11 cellular contexts compared by ENCODE assay signal in the genomic region with DNA sequence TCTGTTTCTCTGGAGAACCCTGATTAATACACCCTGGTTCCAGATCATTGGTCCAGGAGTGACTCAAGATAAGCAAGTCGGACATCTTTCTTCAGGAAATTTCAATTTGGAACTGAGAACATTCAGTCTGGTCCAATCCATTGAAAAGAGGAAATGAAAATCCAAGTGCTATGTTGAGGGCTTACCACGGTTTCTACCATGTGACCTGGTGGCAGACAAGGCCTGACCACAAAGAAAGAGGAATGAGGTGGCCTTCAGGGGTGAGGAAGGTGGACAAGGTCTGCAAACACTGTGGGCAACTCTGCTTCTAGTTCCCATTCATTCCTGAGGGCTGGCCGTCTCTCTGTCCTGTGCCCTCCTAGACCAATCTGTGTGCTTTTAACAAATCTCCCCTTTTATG.
DNase-seq lines count a peak whose midpoint lies in the region; ATAC-seq lines count a peak whose summit lies in the region.
"Had no signal": no experiment of that assay in that cellular context is flagged by ENCODE, and none has a peak within 500 bp of the region (broad histone marks: within the 10 kb centered on the region; RNA-seq: fewer than 3 reads in every experiment).

No MANE protein-coding gene starts in this region.

- peak; percentile 88 for ATAC-seq in GM19043 (IDR thresholded peaks at IDR 0.05; ENCODE audit: low read depth, unreplicated experiment)
- peak; percentile 93 for ATAC-seq in HG02763 (IDR thresholded peaks at IDR 0.05; ENCODE audit: unreplicated experiment)
- peak; percentile 88 for ATAC-seq in HG03571 (IDR thresholded peaks at IDR 0.05; ENCODE audit: unreplicated experiment)
- peak; percentile 86 for ATAC-seq in stimulated activated memory B cell treated with anti-CD40 and anti-IgM and Interleukin-4, amounts not matched to agents 10 μg/mL and 1 μg/mL and 100 μg/mL, for 72 hours
- ATAC-seq: HepG2 had no signal

- H3K4me3 Mint-ChIP-seq in stimulated activated memory B cell treated with anti-CD40 and anti-IgM and Interleukin-4, amounts not matched to agents 10 μg/mL and 1 μg/mL and 100 μg/mL, for 72 hours, result no peak overlapping the region

- no peak overlapping the region for H3K27ac Mint-ChIP-seq in stimulated activated memory B cell treated with anti-CD40 and anti-IgM and Interleukin-4, amounts not matched to agents 10 μg/mL and 1 μg/mL and 100 μg/mL, for 72 hours

- peaks cover 5% of the 10 kb centered on the region for H3K9me3 Mint-ChIP-seq in stimulated activated memory B cell treated with anti-CD40 and anti-IgM and Interleukin-4, amounts not matched to agents 10 μg/mL and 1 μg/mL and 100 μg/mL, for 72 hours

- DNase-seq in A172 (ENCODE audit: low spot score) (no peak), GF-D8 (lab: John Stamatoyannopoulos, UW) (no peak), NCI-H2171 (lab: John Stamatoyannopoulos, UW) (no peak), HUDEP-2 (lab: John Stamatoyannopoulos, UW; ENCODE audit: unreplicated experiment in 76 of 76) (no peak)
- DNase-seq: activated CD4-positive, CD25-positive, alpha-beta regulatory T cell treated with anti-CD3 and anti-CD28 coated beads, Interleukin-2, amount 50 U/mL, for 72 hours; PC-9 had no signal

- peaks cover 18% of the 10 kb centered on the region for H3K27me3 Mint-ChIP-seq in stimulated activated memory B cell treated with anti-CD40 and anti-IgM and Interleukin-4, amounts not matched to agents 10 μg/mL and 1 μg/mL and 100 μg/mL, for 72 hours

- peaks cover 8% of the 10 kb centered on the region for H3K4me1 Mint-ChIP-seq in stimulated activated memory B cell treated with anti-CD40 and anti-IgM and Interleukin-4, amounts not matched to agents 10 μg/mL and 1 μg/mL and 100 μg/mL, for 72 hours

- H3K36me3 Mint-ChIP-seq in stimulated activated memory B cell treated with anti-CD40 and anti-IgM and Interleukin-4, amounts not matched to agents 10 μg/mL and 1 μg/mL and 100 μg/mL, for 72 hours, result no peaks in the 10 kb centered on the region
